In genomic region chr7:50795831-50796230, GRCh38 we compare ENCODE assay signal across 18 cellular contexts. TPM values are rescaled to one million over a fixed set of nuclear protein-coding genes. Genes with fewer than 3 reads are reported as not detected.
DNase-seq lines count a peak whose midpoint lies in the region; ATAC-seq and TF ChIP-seq lines count a peak whose summit lies in the region.
"Had no signal": no experiment of that assay in that cellular context is flagged by ENCODE, and none has a peak within 500 bp of the region (broad histone marks: within the 10 kb centered on the region; RNA-seq: fewer than 3 reads in every experiment).

No MANE protein-coding gene starts in this region.

- peaks cover 2 to 7% of the 10 kb centered on the region in 2 donors for H3K4me1 Mint-ChIP-seq in stimulated activated naive B cell treated with anti-CD40 and anti-IgM and Interleukin-4, amounts not matched to agents 10 μg/mL and 1 μg/mL and 100 μg/mL, for 72 hours
- peaks cover 4% of the 10 kb centered on the region for H3K4me1 Mint-ChIP-seq in activated CD8-positive, alpha-beta memory T cell treated with anti-CD3 and anti-CD28 coated beads, Interleukin-2, amount 10 ng/mL, durations not matched to agents 7 days and 5 days

- ATAC-seq in body of pancreas (peak; percentile 24), right lobe of liver (peak in 2 of 4 donors; percentile 15 to 37)
- ATAC-seq in stimulated activated naive B cell treated with anti-CD40 and anti-IgM and Interleukin-4, amounts not matched to agents 10 μg/mL and 1 μg/mL and 100 μg/mL, for 72 hours (replicated peaks) = no peak
- no peak for ATAC-seq in activated CD8-positive, alpha-beta memory T cell treated with anti-CD3 and anti-CD28 coated beads, Interleukin-2, amount 10 ng/mL, durations not matched to agents 7 days and 5 days
- ATAC-seq: stimulated activated naive CD8-positive, alpha-beta T cell treated with anti-CD3 and anti-CD28 coated beads, Interleukin-15, Interleukin-2, amounts not matched to agents 100 U/mL and 50 U/mL, for 24 hours had no signal

- H3K27ac Mint-ChIP-seq in stimulated activated naive B cell treated with anti-CD40 and anti-IgM and Interleukin-4, amounts not matched to agents 10 μg/mL and 1 μg/mL and 100 μg/mL, for 72 hours = no peak overlapping the region
- no peak overlapping the region for H3K27ac Mint-ChIP-seq in activated CD8-positive, alpha-beta memory T cell treated with anti-CD3 and anti-CD28 coated beads, Interleukin-2, amount 10 ng/mL, durations not matched to agents 7 days and 5 days
- H3K27ac Mint-ChIP-seq: activated naive CD4-positive, alpha-beta T cell treated with anti-CD3 and anti-CD28 coated beads, Interleukin-2, amount 50 U/mL, for 24 hours; CD4-positive, CD25-positive, alpha-beta regulatory T cell had no signal

- no peak for TF ChIP-seq EP300 in Ishikawa (IDR thresholded peaks at IDR 0.05; ENCODE audit: borderline replicate concordance)

- peaks cover 34 to 48% of the 10 kb centered on the region in 2 donors for H3K27me3 Mint-ChIP-seq in stimulated activated naive B cell treated with anti-CD40 and anti-IgM and Interleukin-4, amounts not matched to agents 10 μg/mL and 1 μg/mL and 100 μg/mL, for 72 hours
- peaks cover 61% of the 10 kb centered on the region for H3K27me3 Mint-ChIP-seq in activated CD8-positive, alpha-beta memory T cell treated with anti-CD3 and anti-CD28 coated beads, Interleukin-2, amount 10 ng/mL, durations not matched to agents 7 days and 5 days

- TF ChIP-seq POLR2A in body of pancreas (IDR thresholded peaks at IDR 0.05) = no peak
- no peak for TF ChIP-seq POLR2A in right lobe of liver (IDR thresholded peaks at IDR 0.05)

- H3K4me1 ChIP-seq in body of pancreas = peaks cover 34% of the 10 kb centered on the region
- H3K4me1 ChIP-seq in right lobe of liver = peaks cover 0 to 14% (median 2%) of the 10 kb centered on the region in 4 donors

- 39 to 42% methylated on average over 5 of the region's 5 CpGs for WGBS in body of pancreas, 2 donors
- WGBS in right lobe of liver (ENCODE audit: insufficient coverage, low coverage, low lambda C conversion rate, missing lambda C conversion rate) = no CpG with 5 or more reads among the region's 5 CpGs

- H3K36me3 ChIP-seq in body of pancreas (replicated peaks in 1 of 2; ENCODE audit: insufficient read depth in 1 of 2, low read depth in 2 of 2) = no peaks in the 10 kb centered on the region
- H3K36me3 ChIP-seq in right lobe of liver = no peaks in the 10 kb centered on the region
- peaks cover 5% of the 10 kb centered on the region for H3K36me3 ChIP-seq in MG63
- H3K36me3 ChIP-seq: breast epithelium had no signal

- H3K27ac ChIP-seq in C4-2B (no peak overlapping the region), body of pancreas (peak overlapping the region in 2 of 4 donors; percentile 42 to 63), right lobe of liver (no peak overlapping the region)
- H3K27ac ChIP-seq: breast epithelium, KMS-11 had no signal

- no peaks in the 10 kb centered on the region for H3K36me3 Mint-ChIP-seq in stimulated activated naive B cell treated with anti-CD40 and anti-IgM and Interleukin-4, amounts not matched to agents 10 μg/mL and 1 μg/mL and 100 μg/mL, for 72 hours
- no peaks in the 10 kb centered on the region for H3K36me3 Mint-ChIP-seq in activated CD8-positive, alpha-beta memory T cell treated with anti-CD3 and anti-CD28 coated beads, Interleukin-2, amount 10 ng/mL, durations not matched to agents 7 days and 5 days
- H3K36me3 Mint-ChIP-seq: activated naive CD4-positive, alpha-beta T cell treated with anti-CD3 and anti-CD28 coated beads, Interleukin-2, amount 50 U/mL, for 24 hours; CD4-positive, CD25-positive, alpha-beta regulatory T cell had no signal

- H3K9me3 ChIP-seq in body of pancreas = no peaks in the 10 kb centered on the region
- H3K9me3 ChIP-seq in right lobe of liver = no peaks in the 10 kb centered on the region
- H3K9me3 ChIP-seq in MG63 = peaks cover 4% of the 10 kb centered on the region
- H3K9me3 ChIP-seq: breast epithelium had no signal

- peak; percentile 23 for TF ChIP-seq CTCF in C4-2B (conservative IDR thresholded peaks at IDR 0.05)
- TF ChIP-seq CTCF in body of pancreas (IDR thresholded peaks at IDR 0.05) = peak in 5 of 7 experiments; percentile 18 to 52 (median 43)
- peak; percentile 28 to 45 (median 32) for TF ChIP-seq CTCF in right lobe of liver (IDR thresholded peaks at IDR 0.05)

- peaks cover 6 to 7% of the 10 kb centered on the region in 2 donors for H3K9me3 Mint-ChIP-seq in stimulated activated naive B cell treated with anti-CD40 and anti-IgM and Interleukin-4, amounts not matched to agents 10 μg/mL and 1 μg/mL and 100 μg/mL, for 72 hours
- peaks cover 3% of the 10 kb centered on the region for H3K9me3 Mint-ChIP-seq in activated CD8-positive, alpha-beta memory T cell treated with anti-CD3 and anti-CD28 coated beads, Interleukin-2, amount 10 ng/mL, durations not matched to agents 7 days and 5 days (ENCODE audit: low read depth)

- no peak overlapping the region for H3K4me3 Mint-ChIP-seq in stimulated activated naive B cell treated with anti-CD40 and anti-IgM and Interleukin-4, amounts not matched to agents 10 μg/mL and 1 μg/mL and 100 μg/mL, for 72 hours
- H3K4me3 Mint-ChIP-seq in activated CD8-positive, alpha-beta memory T cell treated with anti-CD3 and anti-CD28 coated beads, Interleukin-2, amount 10 ng/mL, durations not matched to agents 7 days and 5 days = no peak overlapping the region
- H3K4me3 Mint-ChIP-seq: activated naive CD4-positive, alpha-beta T cell treated with anti-CD3 and anti-CD28 coated beads, Interleukin-2, amount 50 U/mL, for 24 hours had no signal

- H3K27me3 ChIP-seq in body of pancreas (no peaks in the 10 kb centered on the region), right lobe of liver (no peaks in the 10 kb centered on the region), MG63 (no peaks in the 10 kb centered on the region)
- H3K27me3 ChIP-seq: breast epithelium had no signal

- H3K4me3 ChIP-seq in body of pancreas = no peak overlapping the region
- no peak overlapping the region for H3K4me3 ChIP-seq in right lobe of liver
- no peak overlapping the region for H3K4me3 ChIP-seq in MG63
- H3K4me3 ChIP-seq: breast epithelium had no signal

- intact Hi-C loops in body of pancreas (cut with DNase I) (no loop called here), right lobe of liver (cut with DNase I) (loop anchor here (10.0 kb wide), 2 partner anchors 101 to 279 kb away; no protein-coding TSS in a partner anchor)

- TF ChIP-seq RAD21 in Ishikawa (IDR thresholded peaks at IDR 0.05; ENCODE audit: low read depth) = peak; percentile 36

- CTCF ChIA-PET in activated CD8-positive, alpha-beta memory T cell treated with anti-CD3 and anti-CD28 coated beads, Interleukin-2, amount 10 ng/mL, durations not matched to agents 7 days and 5 days (lab: Charles Lee) = interaction anchor here (1.6 kb wide), 1 partner anchor 16 kb away, joined by 3 read pairs; no protein-coding TSS in a partner anchor

- DNase-seq in body of pancreas = peak; percentile 55 to 73 (median 68)
- no peak for DNase-seq in right lobe of liver
- no peak for DNase-seq in MG63
- no peak for DNase-seq in stimulated activated naive B cell treated with anti-CD40 and anti-IgM and Interleukin-4, amounts not matched to agents 10 μg/mL and 1 μg/mL and 100 μg/mL, for 72 hours
- no peak for DNase-seq in activated CD8-positive, alpha-beta memory T cell treated with anti-CD3 and anti-CD28 coated beads, Interleukin-2, amount 10 ng/mL, durations not matched to agents 7 days and 5 days
- DNase-seq: activated CD4-positive, CD25-positive, alpha-beta regulatory T cell treated with anti-CD3 and anti-CD28 coated beads, Interleukin-2, amount 50 U/mL, for 72 hours; activated CD8-positive, alpha-beta memory T cell treated with anti-CD3 and anti-CD28 coated beads, Interleukin-2, amount 50 U/mL, for 48 hours; CD4-positive, CD25-positive, alpha-beta regulatory T cell; occipital lobe; small intestine; stimulated activated naive CD8-positive, alpha-beta T cell treated with anti-CD3 and anti-CD28 coated beads, Interleukin-15, Interleukin-2, amounts not matched to agents 100 U/mL and 50 U/mL, for 24 hours; T-helper 2 cell had no signal

TF ChIP-seq in Ishikawa, 13 proteins besides CTCF, POLR2A, EP300 and RAD21:
- TF ChIP-seq YY1 (IDR thresholded peaks at IDR 0.05; ENCODE audit: low read depth) (no peak), USF1 (IDR thresholded peaks at IDR 0.05) (no peak), TCF12 (IDR thresholded peaks at IDR 0.05; ENCODE audit: low read depth) (no peak), FOXM1 (IDR thresholded peaks at IDR 0.05; ENCODE audit: borderline replicate concordance, low read depth) (no peak), ZBTB7A (IDR thresholded peaks at IDR 0.05; ENCODE audit: low read depth) (no peak)

RNA-seq across cellular contexts. Expression of gene GRB10, which starts 13.1 kb away (rescaled TPM):
- total RNA-seq in body of pancreas = 100 to 1,000 TPM; 130 to 229 TPM
- total RNA-seq in right lobe of liver = 10 to 100 TPM; 24.9 to 55.5 (median 40.0) TPM
- 27.5 and 33.1 TPM in 2 replicates for total RNA-seq in MG63 (2014; rRNA removed; shearing (Covaris generic); ENCODE audit: low replicate concordance)
- total RNA-seq in activated CD8-positive, alpha-beta memory T cell treated with anti-CD3 and anti-CD28 coated beads, Interleukin-2, amount 10 ng/mL, durations not matched to agents 7 days and 5 days = 1 to 10 TPM; 3.9 TPM
- total RNA-seq: G401 had no signal

Comparison
In these comparisons a context has a peak if more than half of its experiments do, and no peak if none do; other contexts are left out.
1. DNase-seq: peak in body of pancreas (4 of 4); none in right lobe of liver (0 of 3), MG63 (single experiment), stimulated activated naive B cell treated with anti-CD40 and anti-IgM and Interleukin-4, amounts not matched to agents 10 μg/mL and 1 μg/mL and 100 μg/mL, for 72 hours (single experiment) and activated CD8-positive, alpha-beta memory T cell treated with anti-CD3 and anti-CD28 coated beads, Interleukin-2, amount 10 ng/mL, durations not matched to agents 7 days and 5 days (single experiment).
2. Peak in every context shown above with its lines, with median percentiles within 50 percentile points of each other: CTCF ChIP-seq.